17 cellular contexts compared by ENCODE assay signal in the genomic region with DNA sequence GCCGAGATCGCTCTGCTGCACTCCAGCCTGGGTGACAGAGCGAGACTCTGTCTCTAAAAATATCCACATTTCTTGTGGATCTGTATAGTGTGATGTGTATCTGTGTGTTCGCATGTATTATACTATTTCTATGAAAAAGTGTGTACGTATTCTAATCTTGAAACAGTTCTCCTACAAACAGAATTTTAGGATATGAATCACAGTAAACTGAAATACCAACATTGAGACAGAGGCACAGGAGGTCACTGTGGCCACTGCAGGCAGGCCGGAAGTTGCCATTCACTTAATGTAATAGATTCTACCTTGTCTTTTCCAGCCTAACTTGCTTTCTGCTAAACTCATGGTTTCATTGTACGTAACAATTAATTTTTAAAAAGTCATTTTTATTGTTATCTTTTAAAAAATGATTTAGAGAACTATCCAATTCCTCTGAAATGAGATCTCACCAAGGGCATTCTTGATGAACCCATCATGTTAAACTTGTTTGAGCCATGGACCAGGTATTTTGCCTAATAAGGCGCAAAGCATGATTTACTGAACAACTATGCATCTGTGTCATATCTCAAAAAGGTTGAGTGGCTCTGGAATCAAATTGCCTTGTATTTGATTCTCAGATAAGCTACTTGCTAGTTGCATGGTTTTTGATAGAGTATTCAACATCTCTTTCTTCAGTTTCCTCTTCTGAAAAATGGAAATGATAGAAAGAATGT.
A peak's percentile ranks its signal among the peaks of the same experiment; 100 is the strongest.
DNase-seq lines count a peak whose midpoint lies in the region; ATAC-seq, FAIRE-seq and TF ChIP-seq lines count a peak whose summit lies in the region.
"Had no signal": no experiment of that assay in that cellular context is flagged by ENCODE, and none has a peak within 500 bp of the region (broad histone marks: within the 10 kb centered on the region; RNA-seq: fewer than 3 reads in every experiment).

No MANE protein-coding gene starts in this region.

- H3K9me2 ChIP-seq in MM.1S (replicated peaks; ENCODE audit: insufficient read depth, low read length): no peaks in the 10 kb centered on the region

- H3K27me3 ChIP-seq in endothelial cell of umbilical vein (ENCODE audit: control insufficient read depth in 2 of 2, insufficient read depth in 2 of 2, low read length in 2 of 2): no peaks in the 10 kb centered on the region
- no peaks in the 10 kb centered on the region for H3K27me3 ChIP-seq in MM.1S (replicated peaks; ENCODE audit: insufficient read depth, low read length)
- H3K27me3 ChIP-seq: MG63 had no signal

- POLR2A ChIA-PET in endothelial cell of umbilical vein (lab: Charles Lee): no interaction called here

- DNase-seq in HT1080 (ENCODE audit: low read depth) (peak; percentile 21), SK-N-DZ (ENCODE audit: low spot score) (peak; percentile 7), endothelial cell of umbilical vein (ENCODE audit: low read depth, low spot score) (peak; percentile 4), MM.1S (no peak), GM12892 (ENCODE audit: insufficient read length) (no peak), Right ventricle myocardium inferior (ENCODE audit: missing footprints) (no peak)
- DNase-seq: CD4-positive, alpha-beta T cell; HCEC 1CT; MG63; NCI-H1092 treated with DMSO at 0.1 percent for 48 hours; NCI-H2081 treated with DMSO at 0.1 percent for 48 hours; NCI-H524; SHP77 treated with DMSO at 0.1 percent for 48 hours had no signal

- H3K27ac ChIP-seq in endothelial cell of umbilical vein (ENCODE audit: insufficient read depth, low read depth, low read length) (no peak overlapping the region), MM.1S (ENCODE audit: low read length) (no peak overlapping the region)
- H3K27ac ChIP-seq: KMS-11 had no signal

- H3K9ac ChIP-seq in endothelial cell of umbilical vein (replicated peaks; ENCODE audit: extremely low read depth, insufficient read depth, low read length) (no peak overlapping the region), MM.1S (ENCODE audit: low read length) (no peak overlapping the region)
- H3K9ac ChIP-seq: KMS-11 had no signal

- H2AFZ ChIP-seq in endothelial cell of umbilical vein (ENCODE audit: low read depth, low read length): no peak overlapping the region
- H2AFZ ChIP-seq in MM.1S (ENCODE audit: low read length): no peak overlapping the region

- H3K4me2 ChIP-seq in endothelial cell of umbilical vein (ENCODE audit: insufficient read depth, low read length) (peak overlapping the region; percentile 24), MM.1S (ENCODE audit: low read depth, low read length) (no peak overlapping the region)
- H3K4me2 ChIP-seq: KMS-11 had no signal

- no peak for FAIRE-seq in endothelial cell of umbilical vein (lab: Jason Lieb, UNC)
- FAIRE-seq in GM12892 (lab: Jason Lieb, UNC): no peak
- FAIRE-seq: HepG2, RCC 7860 had no signal

- H3K36me3 ChIP-seq in endothelial cell of umbilical vein (ENCODE audit: control insufficient read depth in 2 of 2, extremely low read depth in 1 of 2, insufficient read depth in 2 of 2, low read length in 2 of 2): no peaks in the 10 kb centered on the region
- no peaks in the 10 kb centered on the region for H3K36me3 ChIP-seq in MM.1S (replicated peaks; ENCODE audit: insufficient read depth, low read length)
- H3K36me3 ChIP-seq: MG63 had no signal

- ATAC-seq in GM21723 (IDR thresholded peaks at IDR 0.05; ENCODE audit: unreplicated experiment): no peak
- ATAC-seq in Right ventricle myocardium inferior: no peak
- ATAC-seq: HepG2 had no signal

- no peaks in the 10 kb centered on the region for H3F3A ChIP-seq in MM.1S (ENCODE audit: insufficient read depth, low read length)

- CTCF ChIA-PET in endothelial cell of umbilical vein (lab: Charles Lee): no interaction called here

- no TSS peak for BruUV-seq in endothelial cell of umbilical vein (replicated peaks; lab: Mats Ljungman, UMichigan)

- dilution Hi-C loops in endothelial cell of umbilical vein (cut with MboI; ENCODE audit: extremely low pct_ligation_motif_present, low sequenced_read_pairs): no loop called here

- no peaks in the 10 kb centered on the region for H3K9me1 ChIP-seq in endothelial cell of umbilical vein (replicated peaks; ENCODE audit: control insufficient read depth, extremely low read depth, insufficient read depth, low read length)

- no peaks in the 10 kb centered on the region for H3K79me2 ChIP-seq in endothelial cell of umbilical vein (ENCODE audit: control insufficient read depth, insufficient read depth, low read length)
- H3K79me2 ChIP-seq in MM.1S (ENCODE audit: low read length): no peaks in the 10 kb centered on the region

- TF ChIP-seq CTCF in endothelial cell of umbilical vein (IDR thresholded peaks at IDR 0.05; ENCODE audit: extremely low read depth in 1 of 2, insufficient read depth in 1 of 2, low read depth in 1 of 2, low read length in 2 of 2) (no peak), MM.1S (IDR thresholded peaks at IDR 0.05; ENCODE audit: low read length) (no peak)

- H3K9me3 ChIP-seq in endothelial cell of umbilical vein (replicated peaks; ENCODE audit: control insufficient read depth, insufficient read depth, low read length) (no peaks in the 10 kb centered on the region), MM.1S (replicated peaks; ENCODE audit: insufficient read depth, low read length) (no peaks in the 10 kb centered on the region)
- H3K9me3 ChIP-seq: MG63 had no signal

- H3K4me1 ChIP-seq in endothelial cell of umbilical vein (ENCODE audit: control insufficient read depth, extremely low read depth, insufficient read depth, low read length) (peaks cover 6% of the 10 kb centered on the region), MM.1S (ENCODE audit: low read length) (no peaks in the 10 kb centered on the region)

- H3K4me3 ChIP-seq in endothelial cell of umbilical vein (replicated peaks in 1 of 3; ENCODE audit: insufficient read depth in 1 of 3, low read depth in 1 of 3, low read length in 3 of 3) (no peak overlapping the region), MM.1S (ENCODE audit: low read length) (no peak overlapping the region)
- H3K4me3 ChIP-seq: MG63 had no signal

- intact Hi-C loops in endothelial cell of umbilical vein (cut with micrococcal nuclease) (no loop called here), Right ventricle myocardium inferior (cut with DNase I) (no loop called here)

- H4K20me1 ChIP-seq in endothelial cell of umbilical vein (replicated peaks; ENCODE audit: control insufficient read depth, extremely low read depth, insufficient read depth, low read length): no peaks in the 10 kb centered on the region
- H4K20me1 ChIP-seq in MM.1S (ENCODE audit: insufficient read depth, low read length): no peaks in the 10 kb centered on the region

- TF ChIP-seq POLR2A in endothelial cell of umbilical vein (IDR thresholded peaks at IDR 0.05; ENCODE audit: low read depth, low read length): no peak
- TF ChIP-seq POLR2A in GM12892 (IDR thresholded peaks at IDR 0.05; ENCODE audit: low read depth, low read length): no peak

TF ChIP-seq in endothelial cell of umbilical vein, 7 proteins besides CTCF, POLR2A, EP300 and RAD21:
- TF ChIP-seq FOS (IDR thresholded peaks at IDR 0.05; ENCODE audit: borderline replicate concordance, insufficient read depth, low read length) (no peak), EZH2 (IDR thresholded peaks at IDR 0.05; ENCODE audit: borderline replicate concordance, low read depth, low read length, severe bottlenecking) (no peak), JUN (IDR thresholded peaks at IDR 0.05; ENCODE audit: borderline replicate concordance, insufficient read depth, insufficient read length, low read depth) (no peak), POLR2AphosphoS5 (IDR thresholded peaks at IDR 0.05; ENCODE audit: insufficient read depth, low read depth, low read length) (no peak), GATA2 (IDR thresholded peaks at IDR 0.05; ENCODE audit: insufficient read depth, insufficient read length, low read depth, low read length) (no peak), MYC (IDR thresholded peaks at IDR 0.05; ENCODE audit: low read depth, low read length) (no peak), MAX (IDR thresholded peaks at IDR 0.05; ENCODE audit: insufficient read depth, insufficient read length) (no peak)

Comparison
In these comparisons a context has a peak if more than half of its experiments do, and no peak if none do; other contexts are left out.
1. DNase-seq: peak in HT1080 (single experiment), SK-N-DZ (single experiment) and endothelial cell of umbilical vein (single experiment); none in MM.1S (single experiment), GM12892 (single experiment) and Right ventricle myocardium inferior (single experiment).